Comparison of ENCODE assay signal across 8 cellular contexts in genomic region chr21:36155603-36156338, GRCh38. TPM values are rescaled to one million over a fixed set of nuclear protein-coding genes. Genes with fewer than 3 reads are reported as not detected.
A peak's percentile ranks its signal among the peaks of the same experiment; 100 is the strongest.
DNase-seq lines count a peak whose midpoint lies in the region; ATAC-seq and TF ChIP-seq lines count a peak whose summit lies in the region.

No MANE protein-coding gene starts in this region.

- peak overlapping the region; percentile 28 for H3K27ac Mint-ChIP-seq in memory B cell

- intact Hi-C loops in breast epithelium (cut with DNase I; ENCODE audit: low total_unique reads) (no loop called here), vagina (cut with DNase I) (no loop called here)

- H3K4me1 ChIP-seq in breast epithelium (no peaks in the 10 kb centered on the region), vagina (peaks cover 22% of the 10 kb centered on the region)

- DNase-seq in NCI-H146 (lab: John Stamatoyannopoulos, UW), result peak; percentile 60
- DNase-seq in breast epithelium (ENCODE audit: low spot score in 2 of 2), result peak; percentile 55 to 64
- DNase-seq in memory B cell (ENCODE audit: low spot score in 2 of 2), result peak in 1 of 2 donors; percentile 9
- DNase-seq in vagina (ENCODE audit: extremely low spot score in 2 of 2), result peak in 1 of 2 donors; percentile 90
- DNase-seq in NCI-H1092 treated with DMSO at 0.1 percent for 48 hours (lab: John Stamatoyannopoulos, UW), result no peak

- peak overlapping the region; percentile 92 for H3K27ac ChIP-seq in breast epithelium
- peak overlapping the region; percentile 86 for H3K27ac ChIP-seq in vagina

- H3K27me3 ChIP-seq in breast epithelium (no peaks in the 10 kb centered on the region), vagina (no peaks in the 10 kb centered on the region)

- peak overlapping the region; percentile 68 to 95 (median 89) for H3K4me3 ChIP-seq in breast epithelium
- peak overlapping the region; percentile 44 to 75 for H3K4me3 ChIP-seq in vagina

- H3K36me3 Mint-ChIP-seq in memory B cell, result peaks cover 8% of the 10 kb centered on the region

- H3K9me3 ChIP-seq in breast epithelium, result no peaks in the 10 kb centered on the region
- H3K9me3 ChIP-seq in vagina, result no peaks in the 10 kb centered on the region

- peaks cover 19% of the 10 kb centered on the region for H3K4me1 Mint-ChIP-seq in memory B cell

- peak; percentile 1 for ATAC-seq in GM18502 (IDR thresholded peaks at IDR 0.05; ENCODE audit: poor library complexity, unreplicated experiment)
- ATAC-seq in memory B cell (ENCODE audit: low read depth), result no peak
- no peak for ATAC-seq in GM19023 (IDR thresholded peaks at IDR 0.05; ENCODE audit: unreplicated experiment)
- no peak for ATAC-seq in GM21619 (IDR thresholded peaks at IDR 0.05; ENCODE audit: unreplicated experiment)

- peak overlapping the region; percentile 80 for H3K4me3 Mint-ChIP-seq in memory B cell

- H3K9me3 Mint-ChIP-seq in memory B cell, result no peaks in the 10 kb centered on the region

- no peaks in the 10 kb centered on the region for H3K27me3 Mint-ChIP-seq in memory B cell

- TF ChIP-seq CTCF in breast epithelium (IDR thresholded peaks at IDR 0.05), result peak in 1 of 3 donors; percentile 5
- no peak for TF ChIP-seq CTCF in vagina (IDR thresholded peaks at IDR 0.05)

- TF ChIP-seq POLR2A in breast epithelium (IDR thresholded peaks at IDR 0.05), result peak; percentile 78
- TF ChIP-seq POLR2A in vagina (IDR thresholded peaks at IDR 0.05), result peak; percentile 42 to 89

- H3K36me3 ChIP-seq in breast epithelium, result no peaks in the 10 kb centered on the region
- no peaks in the 10 kb centered on the region for H3K36me3 ChIP-seq in vagina

RNA-seq across cellular contexts. Expression of gene DOP1B, which starts 0.9 kb away (rescaled TPM):
- 10 to 100 TPM; 11.5 to 21.4 (median 19.7) TPM for total RNA-seq in breast epithelium
- 13.5 TPM for total RNA-seq in vagina

RNA-seq across cellular contexts. Expression of gene CBR3, which starts 20.9 kb away (rescaled TPM):
- total RNA-seq in breast epithelium (10 to 100 TPM; 15.7 to 29.0 (median 22.1) TPM), vagina (45.2 TPM)
